ENCODE assay signal across 1 cellular context in genomic region chr3:190056795-190057194, GRCh38.
TF ChIP-seq lines count a peak whose summit lies in the region.

No MANE protein-coding gene starts in this region.

TF ChIP-seq in GM23338, 12 proteins besides CTCF, POLR2A, EP300 and RAD21 (continued from another document):
- no peak for TF ChIP-seq REST (IDR thresholded peaks at IDR 0.05; ENCODE audit: unreplicated experiment)
- no peak for TF ChIP-seq ZNF462 (CRISPR knock-in tag; IDR thresholded peaks at IDR 0.05)
- TF ChIP-seq JUNB (IDR thresholded peaks at IDR 0.05; ENCODE audit: unreplicated experiment): no peak
TF ChIP-seq in GM23338: peak in this region for 0.
